Comparison of ENCODE assay signal across 8 cellular contexts in genomic region chr4:154491731-154492249, GRCh38. TPM values are rescaled to one million over a fixed set of nuclear protein-coding genes. Genes with fewer than 3 reads are reported as not detected.
DNase-seq lines count a peak whose midpoint lies in the region; ATAC-seq and TF ChIP-seq lines count a peak whose summit lies in the region.

DCHS2 (minus strand) TSS chr4:154491799; CDS start chr4:154491355, 444 bp downstream.

- H3K36me3 ChIP-seq in SK-N-MC (ENCODE audit: insufficient read depth, low read length) (no peaks in the 10 kb centered on the region), endodermal cell (ENCODE audit: control insufficient read depth, insufficient read depth, low read length) (no peaks in the 10 kb centered on the region)

- H3K4me3 ChIP-seq in SK-N-MC (peak within 1 kb of the TSS; percentile 84), endodermal cell (ENCODE audit: low read length) (peak within 1 kb of the TSS; percentile 76)

- H3K27me3 ChIP-seq in endodermal cell (ENCODE audit: control insufficient read depth, insufficient read depth, low read length, poor library complexity, severe bottlenecking): peaks cover 88% of the 10 kb centered on the region

- no peaks in the 10 kb centered on the region for H3K4me1 ChIP-seq in endodermal cell (ENCODE audit: control insufficient read depth, insufficient read depth, low read length)

- POLR2A ChIA-PET in naive thymus-derived CD8-positive, alpha-beta T cell (lab: Charles Lee): no interaction called here

- H3K27me3 Mint-ChIP-seq in CD14-positive monocyte (ENCODE audit: low read depth in 3 of 3) (peaks cover 53 to 78% (median 58%) of the 10 kb centered on the region in 3 donors), endodermal cell (ENCODE audit: insufficient read depth) (peaks cover 26% of the 10 kb centered on the region)
- H3K27me3 Mint-ChIP-seq in naive thymus-derived CD8-positive, alpha-beta T cell: peaks cover 45 to 88% (median 56%) of the 10 kb centered on the region in 5 donors

- no peak within 1 kb of the TSS for H3K9ac ChIP-seq in SK-N-MC (ENCODE audit: insufficient read length)
- H3K9ac ChIP-seq in endodermal cell (ENCODE audit: extremely low read depth, low read length, poor library complexity, severe bottlenecking): no peak within 1 kb of the TSS

- H3K4me3 Mint-ChIP-seq in CD14-positive monocyte: peak within 1 kb of the TSS; percentile 68 to 92
- peak within 1 kb of the TSS; percentile 49 for H3K4me3 Mint-ChIP-seq in endodermal cell
- H3K4me3 Mint-ChIP-seq in naive thymus-derived CD8-positive, alpha-beta T cell: peak within 1 kb of the TSS; percentile 59 to 83 (median 78)

- TF ChIP-seq CTCF in CD14-positive monocyte (IDR thresholded peaks at IDR 0.05) (no peak), endodermal cell (conservative IDR thresholded peaks at IDR 0.05) (no peak)

- H3K36me3 Mint-ChIP-seq in CD14-positive monocyte (peaks cover 0 to 10% of the 10 kb centered on the region in 2 donors), endodermal cell (ENCODE audit: low read depth) (no peaks in the 10 kb centered on the region)
- peaks cover 2 to 7% (median 2%) of the 10 kb centered on the region in 3 donors for H3K36me3 Mint-ChIP-seq in naive thymus-derived CD8-positive, alpha-beta T cell

- H3K9me3 Mint-ChIP-seq in CD14-positive monocyte: peaks cover 0 to 25% (median 12%) of the 10 kb centered on the region in 7 donors
- H3K9me3 Mint-ChIP-seq in endodermal cell: peaks cover 4% of the 10 kb centered on the region
- peaks cover 0 to 6% (median 0%) of the 10 kb centered on the region in 9 donors for H3K9me3 Mint-ChIP-seq in naive thymus-derived CD8-positive, alpha-beta T cell

- H3K9me3 ChIP-seq in SK-N-MC (ENCODE audit: low read depth, low read length): no peaks in the 10 kb centered on the region
- H3K9me3 ChIP-seq in endodermal cell (ENCODE audit: control insufficient read depth, low read length): no peaks in the 10 kb centered on the region

- peak; percentile 40 for ATAC-seq in GM18868 (IDR thresholded peaks at IDR 0.05; ENCODE audit: unreplicated experiment)
- peak; percentile 40 for ATAC-seq in HG03045 (IDR thresholded peaks at IDR 0.05; ENCODE audit: unreplicated experiment)
- ATAC-seq in naive thymus-derived CD8-positive, alpha-beta T cell: peak; percentile 49 to 66

- intact Hi-C loops in CD14-positive monocyte (cut with micrococcal nuclease): no loop called here

- H3K27ac ChIP-seq in SK-N-MC: no peak within 1 kb of the TSS
- no peak within 1 kb of the TSS for H3K27ac ChIP-seq in endodermal cell (ENCODE audit: low read depth, low read length)

- H3K4me1 Mint-ChIP-seq in CD14-positive monocyte (peaks cover 22% of the 10 kb centered on the region), endodermal cell (peaks cover 6% of the 10 kb centered on the region)
- peaks cover 5 to 20% (median 19%) of the 10 kb centered on the region in 4 donors for H3K4me1 Mint-ChIP-seq in naive thymus-derived CD8-positive, alpha-beta T cell

- 1 to 10% methylated on average over 4 to 42 of the region's 42 CpGs for WGBS in endodermal cell (ENCODE audit: insufficient coverage in 1 of 2, insufficient read length in 1 of 2), 2 experiments

- no peak within 1 kb of the TSS for H3K27ac Mint-ChIP-seq in CD14-positive monocyte
- no peak within 1 kb of the TSS for H3K27ac Mint-ChIP-seq in endodermal cell
- no peak within 1 kb of the TSS for H3K27ac Mint-ChIP-seq in naive thymus-derived CD8-positive, alpha-beta T cell

- DNase-seq in CD14-positive monocyte (ENCODE audit: low spot score) (no peak), SK-N-MC (ENCODE audit: low read depth, low spot score) (no peak), endodermal cell (peak; percentile 86), HT-29 (ENCODE audit: low spot score) (no peak), SIG-M5 (lab: John Stamatoyannopoulos, UW) (no peak)
- DNase-seq in naive thymus-derived CD8-positive, alpha-beta T cell: peak in 3 of 10 donors; percentile 7 to 20 (median 7)

RNA-seq across cellular contexts. Expression of gene DCHS2, which starts in this region (rescaled TPM):
- polyA plus RNA-seq in CD14-positive monocyte: not detected
- under 1 TPM; 0.13 to 0.24 TPM for total RNA-seq in endodermal cell
- 1.4 TPM for polyA plus RNA-seq in endodermal cell (2013, experiment 1 of 2)
- 1.0 TPM for polyA plus RNA-seq in endodermal cell (2013, experiment 2 of 2)
- total RNA-seq in naive thymus-derived CD8-positive, alpha-beta T cell: not detected
- polyA plus RNA-seq in naive thymus-derived CD8-positive, alpha-beta T cell: not detected
- total RNA-seq in HT-29 (2014; rRNA removed; shearing (Covaris generic)): not detected in 2 replicates

Comparison
In these comparisons a context has a peak if more than half of its experiments do, and no peak if none do; other contexts are left out.
1. Peak in ATAC-seq in naive thymus-derived CD8-positive, alpha-beta T cell; RNA of the gene not detected or under 1 TPM.